ENCODE assay signal across 1 cellular context in genomic region chr12:93727911-93728310, GRCh38.
A peak's percentile ranks its signal among the peaks of the same experiment; 100 is the strongest.
TF ChIP-seq lines count a peak whose summit lies in the region.

No MANE protein-coding gene starts in this region.

TF ChIP-seq in SK-N-SH, 30 proteins besides CTCF, POLR2A, EP300 and RAD21:
- TF ChIP-seq RCOR1 (IDR thresholded peaks at IDR 0.05; ENCODE audit: low read length) (peak; percentile 58; the same call in 1 of the 2 replicates), CHD2 (IDR thresholded peaks at IDR 0.05; ENCODE audit: low read length, partially characterized antibody) (peak; percentile 35), GATA2 (CRISPR knock-in tag; IDR thresholded peaks at IDR 0.05) (peak; percentile 42; the same call in 1 of the 2 replicates), FOXM1 (IDR thresholded peaks at IDR 0.05; ENCODE audit: low read depth) (no peak), RFX5 (IDR thresholded peaks at IDR 0.05; ENCODE audit: low read length) (no peak), TEAD4 (IDR thresholded peaks at IDR 0.05; ENCODE audit: borderline replicate concordance, insufficient read depth) (no peak), MXI1 (IDR thresholded peaks at IDR 0.05; ENCODE audit: low read depth, low read length) (peak; percentile 39; the same call in 1 of the 2 replicates), YY1 (IDR thresholded peaks at IDR 0.05; ENCODE audit: low read depth) (no peak)
